1 cellular context compared by ENCODE assay signal in the genomic region with DNA sequence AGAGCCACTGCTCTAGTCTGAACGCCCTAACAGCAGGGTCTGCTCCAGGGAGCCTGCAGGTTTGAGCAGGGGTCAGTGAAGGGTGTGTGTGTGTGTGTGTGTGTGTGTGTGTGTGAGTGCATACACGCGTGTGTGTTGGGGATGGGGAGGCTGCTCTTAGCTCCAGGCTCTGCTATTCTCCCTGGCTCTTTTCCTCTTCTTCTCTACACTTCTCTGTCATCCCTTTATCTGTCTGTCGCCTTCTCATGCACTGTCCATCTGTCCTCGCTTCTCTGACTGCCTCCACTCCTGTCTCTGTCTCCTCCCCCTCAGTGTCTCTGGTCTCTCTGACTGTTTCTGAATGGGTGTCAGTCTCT.
A peak's percentile ranks its signal among the peaks of the same experiment; 100 is the strongest.
TF ChIP-seq lines count a peak whose summit lies in the region.

No MANE protein-coding gene starts in this region.

TF ChIP-seq in K562, 482 proteins besides CTCF, POLR2A, EP300 and RAD21:
- TF ChIP-seq JUND (IDR thresholded peaks at IDR 0.05; ENCODE audit: borderline replicate concordance, low read depth, low read length) (no peak), JUND (tag; IDR thresholded peaks at IDR 0.05; ENCODE audit: borderline replicate concordance, low read depth, low read length) (no peak), SMARCA5 (IDR thresholded peaks at IDR 0.05) (no peak), PRPF4 (IDR thresholded peaks at IDR 0.05; ENCODE audit: insufficient read depth, low read depth, low read length, poor library complexity, severe bottlenecking) (no peak), BRD9 (IDR thresholded peaks at IDR 0.05; ENCODE audit: low read depth, partially characterized antibody) (no peak)
- TF ChIP-seq, protein P1, sequence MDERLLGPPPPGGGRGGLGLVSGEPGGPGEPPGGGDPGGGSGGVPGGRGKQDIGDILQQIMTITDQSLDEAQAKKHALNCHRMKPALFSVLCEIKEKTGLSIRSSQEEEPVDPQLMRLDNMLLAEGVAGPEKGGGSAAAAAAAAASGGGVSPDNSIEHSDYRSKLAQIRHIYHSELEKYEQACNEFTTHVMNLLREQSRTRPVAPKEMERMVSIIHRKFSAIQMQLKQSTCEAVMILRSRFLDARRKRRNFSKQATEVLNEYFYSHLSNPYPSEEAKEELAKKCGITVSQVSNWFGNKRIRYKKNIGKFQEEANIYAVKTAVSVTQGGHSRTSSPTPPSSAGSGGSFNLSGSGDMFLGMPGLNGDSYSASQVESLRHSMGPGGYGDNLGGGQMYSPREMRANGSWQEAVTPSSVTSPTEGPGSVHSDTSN (CRISPR knock-in tag; IDR thresholded peaks at IDR 0.05; ENCODE audit: low read depth), result no peak
- TF ChIP-seq, protein P1 (tag; conservative IDR thresholded peaks at IDR 0.05; ENCODE audit: low read depth), result no peak
- TF ChIP-seq, protein P2, sequence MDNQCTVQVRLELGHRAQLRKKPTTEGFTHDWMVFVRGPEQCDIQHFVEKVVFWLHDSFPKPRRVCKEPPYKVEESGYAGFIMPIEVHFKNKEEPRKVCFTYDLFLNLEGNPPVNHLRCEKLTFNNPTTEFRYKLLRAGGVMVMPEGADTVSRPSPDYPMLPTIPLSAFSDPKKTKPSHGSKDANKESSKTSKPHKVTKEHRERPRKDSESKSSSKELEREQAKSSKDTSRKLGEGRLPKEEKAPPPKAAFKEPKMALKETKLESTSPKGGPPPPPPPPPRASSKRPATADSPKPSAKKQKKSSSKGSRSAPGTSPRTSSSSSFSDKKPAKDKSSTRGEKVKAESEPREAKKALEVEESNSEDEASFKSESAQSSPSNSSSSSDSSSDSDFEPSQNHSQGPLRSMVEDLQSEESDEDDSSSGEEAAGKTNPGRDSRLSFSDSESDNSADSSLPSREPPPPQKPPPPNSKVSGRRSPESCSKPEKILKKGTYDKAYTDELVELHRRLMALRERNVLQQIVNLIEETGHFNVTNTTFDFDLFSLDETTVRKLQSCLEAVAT (IDR thresholded peaks at IDR 0.05), result peak in 1 of 2 experiments; percentile 91; a peak in 2 of 4 replicates
- TF ChIP-seq, protein P3, sequence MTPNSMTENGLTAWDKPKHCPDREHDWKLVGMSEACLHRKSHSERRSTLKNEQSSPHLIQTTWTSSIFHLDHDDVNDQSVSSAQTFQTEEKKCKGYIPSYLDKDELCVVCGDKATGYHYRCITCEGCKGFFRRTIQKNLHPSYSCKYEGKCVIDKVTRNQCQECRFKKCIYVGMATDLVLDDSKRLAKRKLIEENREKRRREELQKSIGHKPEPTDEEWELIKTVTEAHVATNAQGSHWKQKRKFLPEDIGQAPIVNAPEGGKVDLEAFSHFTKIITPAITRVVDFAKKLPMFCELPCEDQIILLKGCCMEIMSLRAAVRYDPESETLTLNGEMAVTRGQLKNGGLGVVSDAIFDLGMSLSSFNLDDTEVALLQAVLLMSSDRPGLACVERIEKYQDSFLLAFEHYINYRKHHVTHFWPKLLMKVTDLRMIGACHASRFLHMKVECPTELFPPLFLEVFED (CRISPR knock-in tag; conservative IDR thresholded peaks at IDR 0.05), result no peak
- TF ChIP-seq, protein P4, sequence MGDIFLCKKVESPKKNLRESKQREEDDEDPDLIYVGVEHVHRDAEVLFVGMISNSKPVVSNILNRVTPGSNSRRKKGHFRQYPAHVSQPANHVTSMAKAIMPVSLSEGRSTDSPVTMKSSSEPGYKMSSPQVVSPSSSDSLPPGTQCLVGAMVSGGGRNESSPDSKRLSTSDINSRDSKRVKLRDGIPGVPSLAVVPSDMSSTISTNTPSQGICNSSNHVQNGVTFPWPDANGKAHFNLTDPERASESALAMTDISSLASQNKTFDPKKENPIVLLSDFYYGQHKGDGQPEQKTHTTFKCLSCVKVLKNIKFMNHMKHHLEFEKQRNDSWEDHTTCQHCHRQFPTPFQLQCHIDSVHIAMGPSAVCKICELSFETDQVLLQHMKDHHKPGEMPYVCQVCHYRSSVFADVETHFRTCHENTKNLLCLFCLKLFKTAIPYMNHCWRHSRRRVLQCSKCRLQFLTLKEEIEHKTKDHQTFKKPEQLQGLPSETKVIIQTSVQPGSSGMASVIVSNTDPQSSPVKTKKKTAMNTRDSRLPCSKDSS (IDR thresholded peaks at IDR 0.05; ENCODE audit: low read depth, partially characterized antibody), result peak; percentile 8
